ENCODE assay signal across 8 cellular contexts in the genomic region with DNA sequence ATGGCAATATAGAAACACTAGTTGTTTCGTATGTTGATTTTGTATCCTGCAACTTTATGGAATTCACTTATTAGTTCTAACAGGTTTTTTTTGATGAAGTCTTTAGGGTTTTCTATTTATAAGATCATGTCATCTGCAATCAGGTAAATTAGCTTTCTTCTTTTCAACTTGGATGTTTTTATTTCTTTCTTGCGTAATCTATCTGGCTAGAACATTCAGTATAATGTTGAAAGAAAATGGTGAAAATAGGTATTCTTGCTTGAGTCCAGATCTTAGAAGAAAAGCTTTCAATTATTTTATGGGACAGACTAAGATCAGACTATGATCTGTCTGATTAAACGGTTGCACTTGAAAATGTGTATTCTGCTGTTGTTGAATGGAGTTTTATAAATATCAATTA.
"Had no signal": no experiment of that assay in that cellular context is flagged by ENCODE, and none has a peak within 500 bp of the region (broad histone marks: within the 10 kb centered on the region; RNA-seq: fewer than 3 reads in every experiment).

No MANE protein-coding gene starts in this region.

- DNase-seq: GM23248, GOT3, H9, HCEC 1CT, KBM-7 had no signal

- H3K4me3 ChIP-seq: GM23248 had no signal

- H3K9ac ChIP-seq: GM23248, KMS-11 had no signal

- H3K4me2 ChIP-seq: KMS-11 had no signal

- FAIRE-seq: H54, HTR-8/SVneo had no signal

- H3K27ac ChIP-seq: GM23248, KMS-11 had no signal

- H2AFZ ChIP-seq: GM23248 had no signal
